ENCODE assay signal across 1 cellular context in the genomic region with DNA sequence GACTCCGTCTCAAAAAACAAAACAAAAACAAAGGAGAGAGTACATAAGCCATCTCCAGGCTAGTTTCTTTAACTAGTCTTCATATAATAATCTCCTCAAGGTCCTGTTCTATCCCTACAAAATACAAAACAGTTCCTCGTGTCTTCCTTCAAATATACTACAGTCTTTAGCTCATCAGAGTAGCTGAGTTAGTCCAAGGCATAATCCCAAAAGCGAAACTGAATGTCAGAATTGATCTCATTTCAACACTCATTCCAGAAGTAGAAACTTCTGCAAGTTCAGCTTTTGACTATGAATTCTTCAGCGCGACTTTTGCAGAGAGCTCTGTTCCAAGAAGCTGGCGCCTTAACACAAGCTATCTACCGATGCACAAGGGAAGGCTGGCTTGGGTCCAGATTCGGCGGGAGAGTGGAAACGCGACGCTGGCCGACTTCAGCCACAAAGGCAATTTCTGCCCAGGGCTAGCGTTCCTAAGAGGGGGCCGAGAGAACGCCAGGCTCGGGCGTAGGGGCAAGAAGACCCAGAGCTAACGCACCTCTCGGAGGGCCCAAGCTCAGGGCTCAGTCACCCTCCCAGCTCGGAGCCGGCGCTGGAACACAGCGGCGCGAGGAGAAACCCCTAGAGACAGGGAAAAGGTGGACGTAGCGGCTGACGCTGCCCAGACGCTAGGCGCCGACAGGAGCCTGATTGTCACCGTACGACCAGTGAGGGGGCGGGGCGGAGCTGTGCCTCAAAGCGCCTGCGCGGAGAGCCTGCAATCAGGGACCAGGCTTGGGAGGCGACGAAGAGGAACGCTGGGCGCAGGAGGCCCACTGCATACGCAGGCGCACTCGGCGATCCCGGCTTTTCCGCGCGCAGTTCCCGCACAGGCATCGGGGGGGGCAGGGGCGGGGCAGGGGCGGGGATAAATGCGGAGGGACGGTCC.
TF ChIP-seq lines count a peak whose summit lies in the region.

No MANE protein-coding gene starts in this region.

TF ChIP-seq in K562, 482 proteins besides CTCF, POLR2A, EP300 and RAD21 (continued from another document and continues in another):
- TF ChIP-seq, protein P1, sequence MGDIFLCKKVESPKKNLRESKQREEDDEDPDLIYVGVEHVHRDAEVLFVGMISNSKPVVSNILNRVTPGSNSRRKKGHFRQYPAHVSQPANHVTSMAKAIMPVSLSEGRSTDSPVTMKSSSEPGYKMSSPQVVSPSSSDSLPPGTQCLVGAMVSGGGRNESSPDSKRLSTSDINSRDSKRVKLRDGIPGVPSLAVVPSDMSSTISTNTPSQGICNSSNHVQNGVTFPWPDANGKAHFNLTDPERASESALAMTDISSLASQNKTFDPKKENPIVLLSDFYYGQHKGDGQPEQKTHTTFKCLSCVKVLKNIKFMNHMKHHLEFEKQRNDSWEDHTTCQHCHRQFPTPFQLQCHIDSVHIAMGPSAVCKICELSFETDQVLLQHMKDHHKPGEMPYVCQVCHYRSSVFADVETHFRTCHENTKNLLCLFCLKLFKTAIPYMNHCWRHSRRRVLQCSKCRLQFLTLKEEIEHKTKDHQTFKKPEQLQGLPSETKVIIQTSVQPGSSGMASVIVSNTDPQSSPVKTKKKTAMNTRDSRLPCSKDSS (IDR thresholded peaks at IDR 0.05; ENCODE audit: low read depth, partially characterized antibody), result no peak
- TF ChIP-seq, protein P2, sequence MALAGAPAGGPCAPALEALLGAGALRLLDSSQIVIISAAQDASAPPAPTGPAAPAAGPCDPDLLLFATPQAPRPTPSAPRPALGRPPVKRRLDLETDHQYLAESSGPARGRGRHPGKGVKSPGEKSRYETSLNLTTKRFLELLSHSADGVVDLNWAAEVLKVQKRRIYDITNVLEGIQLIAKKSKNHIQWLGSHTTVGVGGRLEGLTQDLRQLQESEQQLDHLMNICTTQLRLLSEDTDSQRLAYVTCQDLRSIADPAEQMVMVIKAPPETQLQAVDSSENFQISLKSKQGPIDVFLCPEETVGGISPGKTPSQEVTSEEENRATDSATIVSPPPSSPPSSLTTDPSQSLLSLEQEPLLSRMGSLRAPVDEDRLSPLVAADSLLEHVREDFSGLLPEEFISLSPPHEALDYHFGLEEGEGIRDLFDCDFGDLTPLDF (CRISPR knock-in tag; IDR thresholded peaks at IDR 0.05), result peak; percentile 84
- no peak for TF ChIP-seq RBM34 (IDR thresholded peaks at IDR 0.05; ENCODE audit: borderline replicate concordance, insufficient read depth, low read length)
- TF ChIP-seq, protein P3, sequence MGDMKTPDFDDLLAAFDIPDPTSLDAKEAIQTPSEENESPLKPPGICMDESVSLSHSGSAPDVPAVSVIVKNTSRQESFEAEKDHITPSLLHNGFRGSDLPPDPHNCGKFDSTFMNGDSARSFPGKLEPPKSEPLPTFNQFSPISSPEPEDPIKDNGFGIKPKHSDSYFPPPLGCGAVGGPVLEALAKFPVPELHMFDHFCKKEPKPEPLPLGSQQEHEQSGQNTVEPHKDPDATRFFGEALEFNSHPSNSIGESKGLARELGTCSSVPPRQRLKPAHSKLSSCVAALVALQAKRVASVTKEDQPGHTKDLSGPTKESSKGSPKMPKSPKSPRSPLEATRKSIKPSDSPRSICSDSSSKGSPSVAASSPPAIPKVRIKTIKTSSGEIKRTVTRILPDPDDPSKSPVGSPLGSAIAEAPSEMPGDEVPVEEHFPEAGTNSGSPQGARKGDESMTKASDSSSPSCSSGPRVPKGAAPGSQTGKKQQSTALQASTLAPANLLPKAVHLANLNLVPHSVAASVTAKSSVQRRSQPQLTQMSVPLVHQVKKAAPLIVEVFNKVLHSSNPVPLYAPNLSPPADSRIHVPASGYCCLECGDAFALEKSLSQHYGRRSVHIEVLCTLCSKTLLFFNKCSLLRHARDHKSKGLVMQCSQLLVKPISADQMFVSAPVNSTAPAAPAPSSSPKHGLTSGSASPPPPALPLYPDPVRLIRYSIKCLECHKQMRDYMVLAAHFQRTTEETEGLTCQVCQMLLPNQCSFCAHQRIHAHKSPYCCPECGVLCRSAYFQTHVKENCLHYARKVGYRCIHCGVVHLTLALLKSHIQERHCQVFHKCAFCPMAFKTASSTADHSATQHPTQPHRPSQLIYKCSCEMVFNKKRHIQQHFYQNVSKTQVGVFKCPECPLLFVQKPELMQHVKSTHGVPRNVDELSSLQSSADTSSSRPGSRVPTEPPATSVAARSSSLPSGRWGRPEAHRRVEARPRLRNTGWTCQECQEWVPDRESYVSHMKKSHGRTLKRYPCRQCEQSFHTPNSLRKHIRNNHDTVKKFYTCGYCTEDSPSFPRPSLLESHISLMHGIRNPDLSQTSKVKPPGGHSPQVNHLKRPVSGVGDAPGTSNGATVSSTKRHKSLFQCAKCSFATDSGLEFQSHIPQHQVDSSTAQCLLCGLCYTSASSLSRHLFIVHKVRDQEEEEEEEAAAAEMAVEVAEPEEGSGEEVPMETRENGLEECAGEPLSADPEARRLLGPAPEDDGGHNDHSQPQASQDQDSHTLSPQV (IDR thresholded peaks at IDR 0.05), result 0 out of 2 replicates have a peak, but pooled peaks have one; percentile 38
- TF ChIP-seq, protein P4, sequence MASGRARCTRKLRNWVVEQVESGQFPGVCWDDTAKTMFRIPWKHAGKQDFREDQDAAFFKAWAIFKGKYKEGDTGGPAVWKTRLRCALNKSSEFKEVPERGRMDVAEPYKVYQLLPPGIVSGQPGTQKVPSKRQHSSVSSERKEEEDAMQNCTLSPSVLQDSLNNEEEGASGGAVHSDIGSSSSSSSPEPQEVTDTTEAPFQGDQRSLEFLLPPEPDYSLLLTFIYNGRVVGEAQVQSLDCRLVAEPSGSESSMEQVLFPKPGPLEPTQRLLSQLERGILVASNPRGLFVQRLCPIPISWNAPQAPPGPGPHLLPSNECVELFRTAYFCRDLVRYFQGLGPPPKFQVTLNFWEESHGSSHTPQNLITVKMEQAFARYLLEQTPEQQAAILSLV (tag; IDR thresholded peaks at IDR 0.05), result no peak
- no peak for TF ChIP-seq BACH1 (tag; IDR thresholded peaks at IDR 0.05)
- TF ChIP-seq, protein P5, sequence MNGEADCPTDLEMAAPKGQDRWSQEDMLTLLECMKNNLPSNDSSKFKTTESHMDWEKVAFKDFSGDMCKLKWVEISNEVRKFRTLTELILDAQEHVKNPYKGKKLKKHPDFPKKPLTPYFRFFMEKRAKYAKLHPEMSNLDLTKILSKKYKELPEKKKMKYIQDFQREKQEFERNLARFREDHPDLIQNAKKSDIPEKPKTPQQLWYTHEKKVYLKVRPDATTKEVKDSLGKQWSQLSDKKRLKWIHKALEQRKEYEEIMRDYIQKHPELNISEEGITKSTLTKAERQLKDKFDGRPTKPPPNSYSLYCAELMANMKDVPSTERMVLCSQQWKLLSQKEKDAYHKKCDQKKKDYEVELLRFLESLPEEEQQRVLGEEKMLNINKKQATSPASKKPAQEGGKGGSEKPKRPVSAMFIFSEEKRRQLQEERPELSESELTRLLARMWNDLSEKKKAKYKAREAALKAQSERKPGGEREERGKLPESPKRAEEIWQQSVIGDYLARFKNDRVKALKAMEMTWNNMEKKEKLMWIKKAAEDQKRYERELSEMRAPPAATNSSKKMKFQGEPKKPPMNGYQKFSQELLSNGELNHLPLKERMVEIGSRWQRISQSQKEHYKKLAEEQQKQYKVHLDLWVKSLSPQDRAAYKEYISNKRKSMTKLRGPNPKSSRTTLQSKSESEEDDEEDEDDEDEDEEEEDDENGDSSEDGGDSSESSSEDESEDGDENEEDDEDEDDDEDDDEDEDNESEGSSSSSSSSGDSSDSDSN (IDR thresholded peaks at IDR 0.05; ENCODE audit: borderline replicate concordance in 1 of 2, low read depth in 2 of 2, low read length in 2 of 2), result no peak; a peak in 1 of 4 replicates
- TF ChIP-seq, protein P6, sequence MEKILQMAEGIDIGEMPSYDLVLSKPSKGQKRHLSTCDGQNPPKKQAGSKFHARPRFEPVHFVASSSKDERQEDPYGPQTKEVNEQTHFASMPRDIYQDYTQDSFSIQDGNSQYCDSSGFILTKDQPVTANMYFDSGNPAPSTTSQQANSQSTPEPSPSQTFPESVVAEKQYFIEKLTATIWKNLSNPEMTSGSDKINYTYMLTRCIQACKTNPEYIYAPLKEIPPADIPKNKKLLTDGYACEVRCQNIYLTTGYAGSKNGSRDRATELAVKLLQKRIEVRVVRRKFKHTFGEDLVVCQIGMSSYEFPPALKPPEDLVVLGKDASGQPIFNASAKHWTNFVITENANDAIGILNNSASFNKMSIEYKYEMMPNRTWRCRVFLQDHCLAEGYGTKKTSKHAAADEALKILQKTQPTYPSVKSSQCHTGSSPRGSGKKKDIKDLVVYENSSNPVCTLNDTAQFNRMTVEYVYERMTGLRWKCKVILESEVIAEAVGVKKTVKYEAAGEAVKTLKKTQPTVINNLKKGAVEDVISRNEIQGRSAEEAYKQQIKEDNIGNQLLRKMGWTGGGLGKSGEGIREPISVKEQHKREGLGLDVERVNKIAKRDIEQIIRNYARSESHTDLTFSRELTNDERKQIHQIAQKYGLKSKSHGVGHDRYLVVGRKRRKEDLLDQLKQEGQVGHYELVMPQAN (IDR thresholded peaks at IDR 0.05; ENCODE audit: borderline replicate concordance), result no peak
- TF ChIP-seq PHF21A (IDR thresholded peaks at IDR 0.05; ENCODE audit: borderline replicate concordance, low read depth), result no peak
- TF ChIP-seq, protein P7, sequence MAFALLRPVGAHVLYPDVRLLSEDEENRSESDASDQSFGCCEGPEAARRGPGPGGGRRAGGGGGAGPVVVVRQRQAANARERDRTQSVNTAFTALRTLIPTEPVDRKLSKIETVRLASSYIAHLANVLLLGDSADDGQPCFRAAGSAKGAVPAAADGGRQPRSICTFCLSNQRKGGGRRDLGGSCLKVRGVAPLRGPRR (CRISPR knock-in tag; IDR thresholded peaks at IDR 0.05), result no peak
- no peak for TF ChIP-seq CC2D1A (IDR thresholded peaks at IDR 0.05)
- no peak for TF ChIP-seq ZNF282 (CRISPR knock-in tag; IDR thresholded peaks at IDR 0.05)
- TF ChIP-seq, protein P8, sequence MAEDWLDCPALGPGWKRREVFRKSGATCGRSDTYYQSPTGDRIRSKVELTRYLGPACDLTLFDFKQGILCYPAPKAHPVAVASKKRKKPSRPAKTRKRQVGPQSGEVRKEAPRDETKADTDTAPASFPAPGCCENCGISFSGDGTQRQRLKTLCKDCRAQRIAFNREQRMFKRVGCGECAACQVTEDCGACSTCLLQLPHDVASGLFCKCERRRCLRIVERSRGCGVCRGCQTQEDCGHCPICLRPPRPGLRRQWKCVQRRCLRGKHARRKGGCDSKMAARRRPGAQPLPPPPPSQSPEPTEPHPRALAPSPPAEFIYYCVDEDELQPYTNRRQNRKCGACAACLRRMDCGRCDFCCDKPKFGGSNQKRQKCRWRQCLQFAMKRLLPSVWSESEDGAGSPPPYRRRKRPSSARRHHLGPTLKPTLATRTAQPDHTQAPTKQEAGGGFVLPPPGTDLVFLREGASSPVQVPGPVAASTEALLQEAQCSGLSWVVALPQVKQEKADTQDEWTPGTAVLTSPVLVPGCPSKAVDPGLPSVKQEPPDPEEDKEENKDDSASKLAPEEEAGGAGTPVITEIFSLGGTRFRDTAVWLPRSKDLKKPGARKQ (CRISPR knock-in tag; IDR thresholded peaks at IDR 0.05), result no peak
- TF ChIP-seq TRIM24 (IDR thresholded peaks at IDR 0.05), result peak in 1 of 2 experiments; percentile 67; a peak in 2 of 4 replicates
- no peak for TF ChIP-seq NR1H2 (CRISPR knock-in tag; IDR thresholded peaks at IDR 0.05)
- TF ChIP-seq FUS (optimal IDR thresholded peaks at IDR 0.05; ENCODE audit: low read depth, low read length), result no peak
- TF ChIP-seq, protein P9, sequence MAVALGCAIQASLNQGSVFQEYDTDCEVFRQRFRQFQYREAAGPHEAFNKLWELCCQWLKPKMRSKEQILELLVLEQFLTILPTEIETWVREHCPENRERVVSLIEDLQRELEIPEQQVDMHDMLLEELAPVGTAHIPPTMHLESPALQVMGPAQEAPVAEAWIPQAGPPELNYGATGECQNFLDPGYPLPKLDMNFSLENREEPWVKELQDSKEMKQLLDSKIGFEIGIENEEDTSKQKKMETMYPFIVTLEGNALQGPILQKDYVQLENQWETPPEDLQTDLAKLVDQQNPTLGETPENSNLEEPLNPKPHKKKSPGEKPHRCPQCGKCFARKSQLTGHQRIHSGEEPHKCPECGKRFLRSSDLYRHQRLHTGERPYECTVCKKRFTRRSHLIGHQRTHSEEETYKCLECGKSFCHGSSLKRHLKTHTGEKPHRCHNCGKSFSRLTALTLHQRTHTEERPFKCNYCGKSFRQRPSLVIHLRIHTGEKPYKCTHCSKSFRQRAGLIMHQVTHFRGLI (CRISPR knock-in tag; IDR thresholded peaks at IDR 0.05), result no peak
- TF ChIP-seq ZBTB1 (CRISPR knock-in tag; IDR thresholded peaks at IDR 0.05; ENCODE audit: borderline replicate concordance, low read depth), result no peak; the same call in 1 of the 2 replicates
- TF ChIP-seq RFX5 (IDR thresholded peaks at IDR 0.05; ENCODE audit: low read depth, low read length), result no peak
- TF ChIP-seq ZC3H4 (CRISPR knock-in tag; IDR thresholded peaks at IDR 0.05; ENCODE audit: borderline replicate concordance), result no peak
- TF ChIP-seq E2F3 (CRISPR knock-in tag; IDR thresholded peaks at IDR 0.05), result peak; percentile 75; the same call in 1 of the 2 replicates
- no peak for TF ChIP-seq U2AF2 (optimal IDR thresholded peaks at IDR 0.05; ENCODE audit: low read depth, low read length)
- TF ChIP-seq STAT5B (CRISPR knock-in tag; IDR thresholded peaks at IDR 0.05), result no peak
- no peak for TF ChIP-seq ETV5 (CRISPR knock-in tag; IDR thresholded peaks at IDR 0.05; ENCODE audit: low read depth)
- TF ChIP-seq SRSF3 (IDR thresholded peaks at IDR 0.05; ENCODE audit: insufficient read depth, low read length), result no peak
- no peak for TF ChIP-seq ZNF134 (CRISPR knock-in tag; conservative IDR thresholded peaks at IDR 0.05)
- TF ChIP-seq TAF9B (IDR thresholded peaks at IDR 0.05; ENCODE audit: partially characterized antibody), result peak; percentile 79
- TF ChIP-seq, protein P10, sequence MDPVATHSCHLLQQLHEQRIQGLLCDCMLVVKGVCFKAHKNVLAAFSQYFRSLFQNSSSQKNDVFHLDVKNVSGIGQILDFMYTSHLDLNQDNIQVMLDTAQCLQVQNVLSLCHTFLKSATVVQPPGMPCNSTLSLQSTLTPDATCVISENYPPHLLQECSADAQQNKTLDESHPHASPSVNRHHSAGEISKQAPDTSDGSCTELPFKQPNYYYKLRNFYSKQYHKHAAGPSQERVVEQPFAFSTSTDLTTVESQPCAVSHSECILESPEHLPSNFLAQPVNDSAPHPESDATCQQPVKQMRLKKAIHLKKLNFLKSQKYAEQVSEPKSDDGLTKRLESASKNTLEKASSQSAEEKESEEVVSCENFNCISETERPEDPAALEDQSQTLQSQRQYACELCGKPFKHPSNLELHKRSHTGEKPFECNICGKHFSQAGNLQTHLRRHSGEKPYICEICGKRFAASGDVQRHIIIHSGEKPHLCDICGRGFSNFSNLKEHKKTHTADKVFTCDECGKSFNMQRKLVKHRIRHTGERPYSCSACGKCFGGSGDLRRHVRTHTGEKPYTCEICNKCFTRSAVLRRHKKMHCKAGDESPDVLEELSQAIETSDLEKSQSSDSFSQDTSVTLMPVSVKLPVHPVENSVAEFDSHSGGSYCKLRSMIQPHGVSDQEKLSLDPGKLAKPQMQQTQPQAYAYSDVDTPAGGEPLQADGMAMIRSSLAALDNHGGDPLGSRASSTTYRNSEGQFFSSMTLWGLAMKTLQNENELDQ (CRISPR knock-in tag; IDR thresholded peaks at IDR 0.05; ENCODE audit: borderline replicate concordance), result no peak
- TF ChIP-seq ZNF76 (CRISPR knock-in tag; IDR thresholded peaks at IDR 0.05; ENCODE audit: borderline replicate concordance), result no peak
- TF ChIP-seq, protein P11, sequence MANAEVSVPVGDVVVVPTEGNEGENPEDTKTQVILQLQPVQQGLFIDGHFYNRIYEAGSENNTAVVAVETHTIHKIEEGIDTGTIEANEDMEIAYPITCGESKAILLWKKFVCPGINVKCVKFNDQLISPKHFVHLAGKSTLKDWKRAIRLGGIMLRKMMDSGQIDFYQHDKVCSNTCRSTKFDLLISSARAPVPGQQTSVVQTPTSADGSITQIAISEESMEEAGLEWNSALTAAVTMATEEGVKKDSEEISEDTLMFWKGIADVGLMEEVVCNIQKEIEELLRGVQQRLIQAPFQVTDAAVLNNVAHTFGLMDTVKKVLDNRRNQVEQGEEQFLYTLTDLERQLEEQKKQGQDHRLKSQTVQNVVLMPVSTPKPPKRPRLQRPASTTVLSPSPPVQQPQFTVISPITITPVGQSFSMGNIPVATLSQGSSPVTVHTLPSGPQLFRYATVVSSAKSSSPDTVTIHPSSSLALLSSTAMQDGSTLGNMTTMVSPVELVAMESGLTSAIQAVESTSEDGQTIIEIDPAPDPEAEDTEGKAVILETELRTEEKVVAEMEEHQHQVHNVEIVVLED (CRISPR knock-in tag; IDR thresholded peaks at IDR 0.05), result peak; percentile 85
